8 cellular contexts compared by ENCODE assay signal in genomic region chr6:30647039-30647801, GRCh38. TPM values are rescaled to one million over a fixed set of nuclear protein-coding genes. Genes with fewer than 3 reads are reported as not detected.
DNase-seq lines count a peak whose midpoint lies in the region; ATAC-seq and TF ChIP-seq lines count a peak whose summit lies in the region.

C6orf136 (plus strand) TSS chr6:30647133; CDS start chr6:30647232, 99 bp downstream.

- peak; percentile 72 for ATAC-seq in GM21381 (IDR thresholded peaks at IDR 0.05; ENCODE audit: unreplicated experiment)

- H3K27me3 Mint-ChIP-seq in mesothelial cell of epicardium (ENCODE audit: low read depth): no peaks in the 10 kb centered on the region

- peaks cover 21% of the 10 kb centered on the region for H3K4me1 Mint-ChIP-seq in mesothelial cell of epicardium

- in situ Hi-C loops in endometrial microvascular endothelial cells (cut with HindIII; ENCODE audit: inconsistent ontology term, low pct_unique_long_range_greater_than_20kb, low sequenced_read_pairs): no loop called here

- peak within 1 kb of the TSS; percentile 83 for H3K4me3 Mint-ChIP-seq in mesothelial cell of epicardium

- TF ChIP-seq CTCF in mesothelial cell of epicardium (IDR thresholded peaks at IDR 0.05; ENCODE audit: unreplicated experiment): no peak

- H3K27ac Mint-ChIP-seq in mesothelial cell of epicardium: peak within 1 kb of the TSS; percentile 88

- H3K36me3 Mint-ChIP-seq in mesothelial cell of epicardium: peaks cover 29% of the 10 kb centered on the region

- H3K9me3 Mint-ChIP-seq in mesothelial cell of epicardium: no peaks in the 10 kb centered on the region

- DNase-seq in COLO668 (lab: John Stamatoyannopoulos, UW; ENCODE audit: unreplicated experiment): peak; percentile 91
- DNase-seq in HUDEP-2 (lab: John Stamatoyannopoulos, UW; ENCODE audit: unreplicated experiment in 76 of 76): peak in 64 of 76 experiments; percentile 25 to 95 (median 80)
- peak; percentile 81 for DNase-seq in NOMO-1 treated with dmso at 0.1 percent for 144 hours (lab: John Stamatoyannopoulos, UW; ENCODE audit: unreplicated experiment)
- DNase-seq in activated CD8-positive, alpha-beta memory T cell treated with anti-CD3 and anti-CD28 coated beads, Interleukin-2, amount 50 U/mL, for 24 hours (ENCODE audit: extremely low read depth): peak; percentile 38
- DNase-seq in mesothelial cell of epicardium (ENCODE audit: low spot score in 2 of 2, unreplicated experiment in 2 of 2): peak; percentile 90 to 95
- DNase-seq in stimulated activated CD8-positive, alpha-beta memory T cell treated with anti-CD3 and anti-CD28 coated beads, Interleukin-2, amount 100 ng/mL, for 1 hour (ENCODE audit: low read depth in 2 of 2): peak; percentile 37 to 56

RNA-seq across cellular contexts. Expression of gene C6orf136, which starts in this region (rescaled TPM):
- total RNA-seq in endometrial microvascular endothelial cells (ENCODE audit: inconsistent ontology term) (13.4 TPM), mesothelial cell of epicardium (12.0 to 15.8 TPM (median 15.0 TPM) in 3 replicates)

Comparison
In these comparisons a context has a peak if more than half of its experiments do, and no peak if none do; other contexts are left out.
1. Peak in every context shown above with its lines: DNase-seq and ATAC-seq.
2. DNase-seq: peak in every context shown above with its lines; median percentile 92 in mesothelial cell of epicardium; 91 in COLO668; 81 in NOMO-1 treated with dmso at 0.1 percent for 144 hours; 80 in HUDEP-2; 46 in stimulated activated CD8-positive, alpha-beta memory T cell treated with anti-CD3 and anti-CD28 coated beads, Interleukin-2, amount 100 ng/mL, for 1 hour; 38 in activated CD8-positive, alpha-beta memory T cell treated with anti-CD3 and anti-CD28 coated beads, Interleukin-2, amount 50 U/mL, for 24 hours.